In the genomic region with DNA sequence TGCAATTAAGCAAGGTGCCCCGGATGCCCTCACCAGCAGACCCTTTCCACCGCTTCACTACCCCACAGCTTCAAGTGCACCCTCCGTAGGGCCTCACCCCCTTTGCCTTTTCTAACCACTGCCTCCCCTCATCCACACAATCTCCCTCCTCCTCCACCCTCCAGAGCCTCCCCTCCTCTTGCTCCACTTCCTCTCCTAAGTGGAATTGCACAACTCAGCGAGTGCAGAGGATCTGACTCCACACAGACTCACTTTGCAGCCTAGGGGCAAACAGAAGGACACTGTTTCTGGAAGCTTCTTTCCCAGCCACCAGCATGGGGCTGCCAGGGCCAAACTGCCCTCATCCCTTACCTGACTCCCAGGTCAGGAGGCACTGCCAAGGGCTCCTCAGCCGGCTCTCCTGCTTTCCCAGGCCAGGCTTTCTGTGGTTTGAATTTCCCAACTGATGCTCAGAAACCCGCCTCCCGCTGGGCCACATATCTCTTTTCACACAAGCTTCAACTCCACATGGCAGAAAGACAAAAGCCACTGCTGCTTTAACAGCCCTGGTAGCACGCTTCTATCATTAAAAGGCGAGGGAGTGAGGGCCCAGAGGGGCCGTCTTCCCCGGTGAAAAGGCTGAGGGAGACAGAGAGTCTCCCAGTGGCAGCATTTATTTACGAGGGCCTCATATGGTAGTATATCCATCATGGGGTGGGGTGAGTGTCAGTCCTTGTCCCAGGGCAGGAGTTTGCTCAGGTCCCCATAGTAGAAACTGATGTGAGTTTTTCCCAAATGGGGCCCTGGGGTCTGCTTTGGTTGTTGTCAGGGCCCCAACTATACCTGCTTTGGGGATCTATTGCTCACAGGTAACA, we compare ENCODE assay signal across 8 cellular contexts.
DNase-seq lines count a peak whose midpoint lies in the region; TF ChIP-seq lines count a peak whose summit lies in the region.
"Had no signal": no experiment of that assay in that cellular context is flagged by ENCODE, and none has a peak within 500 bp of the region (broad histone marks: within the 10 kb centered on the region; RNA-seq: fewer than 3 reads in every experiment).

No MANE protein-coding gene starts in this region.

- H3K4me1 ChIP-seq in transverse colon: peaks cover 0 to 15% (median 4%) of the 10 kb centered on the region in 4 donors

- H3K27me3 ChIP-seq in transverse colon: no peaks in the 10 kb centered on the region

- DNase-seq in LHCN-M2 (ENCODE audit: low read depth) (peak; percentile 28), amniotic epithelial cell (ENCODE audit: low read depth) (peak; percentile 58), iris pigment epithelial cell (ENCODE audit: low read depth) (peak; percentile 57), transverse colon (no peak), OCI-M2 (lab: John Stamatoyannopoulos, UW; ENCODE audit: unreplicated experiment) (no peak), DMS114 treated with DMSO at 0.1 percent for 48 hours (lab: John Stamatoyannopoulos, UW; ENCODE audit: unreplicated experiment) (no peak), NCI-H2081 treated with DMSO at 0.1 percent for 48 hours (lab: John Stamatoyannopoulos, UW) (no peak)
- DNase-seq: NCI-H82 had no signal

- no peak overlapping the region for H3K4me3 ChIP-seq in transverse colon

- intact Hi-C loops in transverse colon (cut with DNase I; ENCODE audit: low total_unique reads): loop anchor here (5.0 kb wide), 1 partner anchor 73 kb away; a partner anchor contains a TSS

- no peak for TF ChIP-seq POLR2A in transverse colon (IDR thresholded peaks at IDR 0.05)

- no peaks in the 10 kb centered on the region for H3K9me3 ChIP-seq in transverse colon

- no peak for TF ChIP-seq CTCF in transverse colon (IDR thresholded peaks at IDR 0.05)

- 76% methylated on average over 12 of the region's 12 CpGs; no CpG with 5 or more reads in 1 of the 2 donors for WGBS in transverse colon (ENCODE audit: low coverage in 1 of 2), 2 donors

- H3K36me3 ChIP-seq in transverse colon: no peaks in the 10 kb centered on the region

- in situ Hi-C loops in transverse colon (cut with MboI; ENCODE audit: low pct_ligation_motif_present in 1 of 4, low pct_unique_long_range_greater_than_20kb in 1 of 4, low sequenced_read_pairs in 3 of 4): no loop called here

- peak overlapping the region in 3 of 4 donors; percentile 5 to 19 (median 11) for H3K27ac ChIP-seq in transverse colon

- no peak for TF ChIP-seq EP300 in transverse colon (IDR thresholded peaks at IDR 0.05; ENCODE audit: low read depth)

Comparison
In these comparisons a context has a peak if more than half of its experiments do, and no peak if none do; other contexts are left out.
1. DNase-seq: peak in LHCN-M2 (single experiment), amniotic epithelial cell (single experiment) and iris pigment epithelial cell (single experiment); none in transverse colon (single experiment), OCI-M2 (single experiment), DMS114 treated with DMSO at 0.1 percent for 48 hours (single experiment) and NCI-H2081 treated with DMSO at 0.1 percent for 48 hours (single experiment).